In the genomic region with DNA sequence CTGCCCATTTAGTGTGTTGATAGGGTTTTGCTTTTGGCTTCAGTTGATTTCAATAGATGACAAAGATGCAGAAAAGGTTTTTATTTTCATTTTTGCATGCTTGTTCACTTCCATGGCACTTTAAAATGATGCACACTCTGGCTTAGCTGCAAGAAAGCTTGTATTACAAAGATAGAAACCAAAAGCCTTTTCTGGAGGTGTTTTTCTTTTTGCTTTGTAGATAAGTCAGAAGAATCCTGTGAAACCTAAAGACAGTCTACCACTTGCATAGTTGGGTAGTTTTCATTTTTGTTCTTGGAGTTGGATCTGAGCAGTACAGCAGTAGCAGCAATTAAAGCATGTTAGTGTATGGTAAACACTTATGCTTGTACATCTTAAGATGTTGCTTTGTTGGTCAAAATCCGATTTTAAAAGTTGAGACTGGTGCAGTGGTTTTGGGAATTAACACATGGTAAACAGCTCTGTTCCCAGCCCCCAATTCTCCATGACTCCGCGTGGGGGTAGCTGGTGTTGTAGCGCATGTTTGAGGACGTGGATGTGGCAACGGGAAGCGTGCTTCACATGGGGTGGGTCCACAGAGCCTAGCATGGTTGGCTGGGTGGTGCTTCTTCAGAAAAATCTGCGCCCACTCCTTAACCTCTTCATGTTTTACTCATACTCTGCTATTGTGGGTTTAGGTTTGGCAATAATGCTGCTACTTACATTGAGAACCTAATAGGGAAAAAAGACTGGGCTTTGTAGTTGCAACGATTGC, we compare ENCODE assay signal across 12 cellular contexts. TPM values are rescaled to one million over a fixed set of nuclear protein-coding genes. Genes with fewer than 3 reads are reported as not detected.
DNase-seq lines count a peak whose midpoint lies in the region; ATAC-seq and TF ChIP-seq lines count a peak whose summit lies in the region.
"Had no signal": no experiment of that assay in that cellular context is flagged by ENCODE, and none has a peak within 500 bp of the region (broad histone marks: within the 10 kb centered on the region; RNA-seq: fewer than 3 reads in every experiment).

No MANE protein-coding gene starts in this region.

- H3K27ac Mint-ChIP-seq in WTC11, result 0 out of 2 replicates have a peak overlapping the region, but pooled peaks have one; percentile 66

- no peaks in the 10 kb centered on the region for H3K4me1 ChIP-seq in PC-9 (replicated peaks; ENCODE audit: insufficient read depth)

- peaks cover 26% of the 10 kb centered on the region for H3K4me1 Mint-ChIP-seq in WTC11

- H3K9me2 ChIP-seq in PC-9 (ENCODE audit: insufficient read depth), result no peaks in the 10 kb centered on the region

- H4K20me1 ChIP-seq in PC-9 (ENCODE audit: insufficient read depth), result peaks cover 20% of the 10 kb centered on the region

- H3K4me2 ChIP-seq in PC-9, result no peak overlapping the region

- no peak overlapping the region for H3K4me3 Mint-ChIP-seq in WTC11

- peak; percentile 80 to 87 for ATAC-seq in activated CD4-positive, CD25-positive, alpha-beta regulatory T cell treated with anti-CD3 and anti-CD28 coated beads, Interleukin-2, amount 50 U/mL, for 24 hours
- ATAC-seq in HG02610 (IDR thresholded peaks at IDR 0.05; ENCODE audit: unreplicated experiment) (peak; percentile 70), WTC11 (no peak)

- POLR2A ChIA-PET in WTC11 (lab: Charles Lee) (interaction anchor here (1.0 kb wide), 1 partner anchor 13 kb away, joined by 3 read pairs; no protein-coding TSS in a partner anchor), PC-9 (lab: Charles Lee; ENCODE audit: unreplicated experiment) (no interaction called here)

- peaks cover 57% of the 10 kb centered on the region for H3K79me2 ChIP-seq in PC-9 (ENCODE audit: low read depth)

- no peaks in the 10 kb centered on the region for H3K27me3 ChIP-seq in PC-9 (ENCODE audit: insufficient read depth, low read depth)

- H3F3A ChIP-seq in PC-9 (ENCODE audit: insufficient read depth, low read depth), result no peaks in the 10 kb centered on the region

- H3K9me3 Mint-ChIP-seq in WTC11, result no peaks in the 10 kb centered on the region

- no peak overlapping the region for H2AFZ ChIP-seq in PC-9

- CTCF ChIA-PET in WTC11 (lab: Charles Lee), result no interaction called here
- CTCF ChIA-PET in PC-9 (lab: Charles Lee), result interaction anchor here (0.6 kb wide), 1 partner anchor 287 kb away, joined by 3 read pairs; no protein-coding TSS in a partner anchor

- TF ChIP-seq CTCF in WTC11 (IDR thresholded peaks at IDR 0.05), result no peak
- TF ChIP-seq CTCF in PC-9 (conservative IDR thresholded peaks at IDR 0.05), result no peak

- no peaks in the 10 kb centered on the region for H3K9me3 ChIP-seq in PC-9 (ENCODE audit: insufficient read depth, low read depth)

- no peak overlapping the region for H3K4me3 ChIP-seq in PC-9

- intact Hi-C loops in PC-9 (cut with micrococcal nuclease; ENCODE audit: unreplicated experiment), result no loop called here

- H3K36me3 ChIP-seq in PC-9 (ENCODE audit: low read depth), result no peaks in the 10 kb centered on the region

- no peak for DNase-seq in activated CD4-positive, CD25-positive, alpha-beta regulatory T cell treated with anti-CD3 and anti-CD28 coated beads, Interleukin-2, amount 50 U/mL, for 72 hours
- no peak for DNase-seq in WTC11 (ENCODE audit: low spot score)
- DNase-seq in stimulated activated CD8-positive, alpha-beta memory T cell treated with anti-CD3 and anti-CD28 coated beads, Interleukin-4, amount 100 ng/mL, for 24 hours (ENCODE audit: low read depth), result peak; percentile 11
- DNase-seq in SHP77 treated with DMSO at 0.1 percent for 48 hours (lab: John Stamatoyannopoulos, UW), result no peak
- no peak for DNase-seq in PC-9
- no peak for DNase-seq in NCI-H2171 treated with DMSO at 0.1 percent for 48 hours (lab: John Stamatoyannopoulos, UW)
- DNase-seq: 8988T; effector CD8-positive, alpha-beta T cell; naive B cell had no signal

- H3K27me3 Mint-ChIP-seq in WTC11 (ENCODE audit: low read depth), result no peaks in the 10 kb centered on the region
- H3K27me3 Mint-ChIP-seq: naive B cell had no signal

- no peak overlapping the region for H3K27ac ChIP-seq in PC-9
- H3K27ac ChIP-seq: HL-60 had no signal

- H3K36me3 Mint-ChIP-seq in WTC11, result no peaks in the 10 kb centered on the region
- H3K36me3 Mint-ChIP-seq: naive B cell had no signal

- no TSS peak for BruUV-seq in PC-9 (replicated peaks; lab: Mats Ljungman, UMichigan)

TF ChIP-seq in WTC11, 78 proteins besides CTCF, POLR2A, EP300 and RAD21 (continues in another document):
- TF ChIP-seq, protein P1, sequence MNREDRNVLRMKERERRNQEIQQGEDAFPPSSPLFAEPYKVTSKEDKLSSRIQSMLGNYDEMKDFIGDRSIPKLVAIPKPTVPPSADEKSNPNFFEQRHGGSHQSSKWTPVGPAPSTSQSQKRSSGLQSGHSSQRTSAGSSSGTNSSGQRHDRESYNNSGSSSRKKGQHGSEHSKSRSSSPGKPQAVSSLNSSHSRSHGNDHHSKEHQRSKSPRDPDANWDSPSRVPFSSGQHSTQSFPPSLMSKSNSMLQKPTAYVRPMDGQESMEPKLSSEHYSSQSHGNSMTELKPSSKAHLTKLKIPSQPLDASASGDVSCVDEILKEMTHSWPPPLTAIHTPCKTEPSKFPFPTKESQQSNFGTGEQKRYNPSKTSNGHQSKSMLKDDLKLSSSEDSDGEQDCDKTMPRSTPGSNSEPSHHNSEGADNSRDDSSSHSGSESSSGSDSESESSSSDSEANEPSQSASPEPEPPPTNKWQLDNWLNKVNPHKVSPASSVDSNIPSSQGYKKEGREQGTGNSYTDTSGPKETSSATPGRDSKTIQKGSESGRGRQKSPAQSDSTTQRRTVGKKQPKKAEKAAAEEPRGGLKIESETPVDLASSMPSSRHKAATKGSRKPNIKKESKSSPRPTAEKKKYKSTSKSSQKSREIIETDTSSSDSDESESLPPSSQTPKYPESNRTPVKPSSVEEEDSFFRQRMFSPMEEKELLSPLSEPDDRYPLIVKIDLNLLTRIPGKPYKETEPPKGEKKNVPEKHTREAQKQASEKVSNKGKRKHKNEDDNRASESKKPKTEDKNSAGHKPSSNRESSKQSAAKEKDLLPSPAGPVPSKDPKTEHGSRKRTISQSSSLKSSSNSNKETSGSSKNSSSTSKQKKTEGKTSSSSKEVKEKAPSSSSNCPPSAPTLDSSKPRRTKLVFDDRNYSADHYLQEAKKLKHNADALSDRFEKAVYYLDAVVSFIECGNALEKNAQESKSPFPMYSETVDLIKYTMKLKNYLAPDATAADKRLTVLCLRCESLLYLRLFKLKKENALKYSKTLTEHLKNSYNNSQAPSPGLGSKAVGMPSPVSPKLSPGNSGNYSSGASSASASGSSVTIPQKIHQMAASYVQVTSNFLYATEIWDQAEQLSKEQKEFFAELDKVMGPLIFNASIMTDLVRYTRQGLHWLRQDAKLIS (CRISPR knock-in tag; IDR thresholded peaks at IDR 0.05; ENCODE audit: borderline replicate concordance), result no peak
- TF ChIP-seq ZNF219 (CRISPR knock-in tag; IDR thresholded peaks at IDR 0.05; ENCODE audit: borderline replicate concordance) (no peak), ZNF317 (CRISPR knock-in tag; IDR thresholded peaks at IDR 0.05; ENCODE audit: borderline replicate concordance, low read depth) (no peak), NR1H2 (CRISPR knock-in tag; IDR thresholded peaks at IDR 0.05) (no peak), ZNF423 (CRISPR knock-in tag; IDR thresholded peaks at IDR 0.05) (no peak)
- TF ChIP-seq, protein P2, sequence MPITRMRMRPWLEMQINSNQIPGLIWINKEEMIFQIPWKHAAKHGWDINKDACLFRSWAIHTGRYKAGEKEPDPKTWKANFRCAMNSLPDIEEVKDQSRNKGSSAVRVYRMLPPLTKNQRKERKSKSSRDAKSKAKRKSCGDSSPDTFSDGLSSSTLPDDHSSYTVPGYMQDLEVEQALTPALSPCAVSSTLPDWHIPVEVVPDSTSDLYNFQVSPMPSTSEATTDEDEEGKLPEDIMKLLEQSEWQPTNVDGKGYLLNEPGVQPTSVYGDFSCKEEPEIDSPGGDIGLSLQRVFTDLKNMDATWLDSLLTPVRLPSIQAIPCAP (CRISPR knock-in tag; IDR thresholded peaks at IDR 0.05), result no peak
- TF ChIP-seq, protein P3, sequence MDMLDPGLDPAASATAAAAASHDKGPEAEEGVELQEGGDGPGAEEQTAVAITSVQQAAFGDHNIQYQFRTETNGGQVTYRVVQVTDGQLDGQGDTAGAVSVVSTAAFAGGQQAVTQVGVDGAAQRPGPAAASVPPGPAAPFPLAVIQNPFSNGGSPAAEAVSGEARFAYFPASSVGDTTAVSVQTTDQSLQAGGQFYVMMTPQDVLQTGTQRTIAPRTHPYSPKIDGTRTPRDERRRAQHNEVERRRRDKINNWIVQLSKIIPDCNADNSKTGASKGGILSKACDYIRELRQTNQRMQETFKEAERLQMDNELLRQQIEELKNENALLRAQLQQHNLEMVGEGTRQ (CRISPR knock-in tag; IDR thresholded peaks at IDR 0.05), result no peak
- TF ChIP-seq, protein P4, sequence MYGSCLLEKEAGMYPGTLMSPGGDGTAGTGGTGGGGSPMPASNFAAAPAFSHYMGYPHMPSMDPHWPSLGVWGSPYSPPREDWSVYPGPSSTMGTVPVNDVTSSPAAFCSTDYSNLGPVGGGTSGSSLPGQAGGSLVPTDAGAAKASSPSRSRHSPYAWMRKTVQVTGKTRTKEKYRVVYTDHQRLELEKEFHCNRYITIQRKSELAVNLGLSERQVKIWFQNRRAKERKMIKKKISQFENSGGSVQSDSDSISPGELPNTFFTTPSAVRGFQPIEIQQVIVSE (CRISPR knock-in tag; IDR thresholded peaks at IDR 0.05; ENCODE audit: borderline replicate concordance), result no peak

RNA-seq across cellular contexts. Expression of a gene that starts 19.8 kb away (rescaled TPM):
- 53.3 to 59.1 TPM (median 53.6 TPM) in 3 replicates for total RNA-seq in WTC11 (2021)
- 54.9 and 69.5 TPM in 2 replicates for total RNA-seq in PC-9 (2021)
